4 cellular contexts compared by ENCODE assay signal in genomic region chr1:151912973-151913372, GRCh38.
A peak's percentile ranks its signal among the peaks of the same experiment; 100 is the strongest.
TF ChIP-seq lines count a peak whose summit lies in the region.

No MANE protein-coding gene starts in this region.

TF ChIP-seq in SK-N-SH treated with all-trans-retinoic acid at 6 μM for 48 hours, 23 proteins besides CTCF, POLR2A, EP300 and RAD21 (continued from another document):
- TF ChIP-seq POU6F1 (CRISPR knock-in tag; IDR thresholded peaks at IDR 0.05; ENCODE audit: borderline replicate concordance, low read depth) = no peak
- no peak for TF ChIP-seq OSR1 (CRISPR knock-in tag; IDR thresholded peaks at IDR 0.05)
- no peak for TF ChIP-seq ZC3H10 (CRISPR knock-in tag; IDR thresholded peaks at IDR 0.05)
- peak; percentile 99 for TF ChIP-seq ZNF8 (CRISPR knock-in tag; IDR thresholded peaks at IDR 0.05)

TF ChIP-seq in SK-N-SH, 30 proteins besides CTCF, POLR2A, EP300 and RAD21 (continued from another document):
- TF ChIP-seq PBX3 (IDR thresholded peaks at IDR 0.05) (no peak), FOSL2 (IDR thresholded peaks at IDR 0.05; ENCODE audit: borderline replicate concordance, low read depth) (no peak), TCF12 (IDR thresholded peaks at IDR 0.05) (no peak), RCOR1 (IDR thresholded peaks at IDR 0.05; ENCODE audit: low read length) (no peak), RFX5 (IDR thresholded peaks at IDR 0.05; ENCODE audit: low read length) (no peak)
TF ChIP-seq in SK-N-SH: peak in this region for 0.

TF ChIP-seq in A549, 52 proteins besides CTCF, POLR2A, EP300 and RAD21 (continued from another document):
- TF ChIP-seq ELK1 (IDR thresholded peaks at IDR 0.05; ENCODE audit: low read depth, low read length) = no peak
- TF ChIP-seq HOXA7 (CRISPR knock-in tag; IDR thresholded peaks at IDR 0.05) = no peak
TF ChIP-seq in A549: peak in this region for 1.

TF ChIP-seq in HEK293, 187 proteins besides CTCF, POLR2A, EP300 and RAD21 (continued from another document):
- no peak for TF ChIP-seq REST (tag by site-specific recombination; IDR thresholded peaks at IDR 0.05)
TF ChIP-seq in HEK293: peak in this region for 1.
